ENCODE assay signal across 8 cellular contexts in the genomic region with DNA sequence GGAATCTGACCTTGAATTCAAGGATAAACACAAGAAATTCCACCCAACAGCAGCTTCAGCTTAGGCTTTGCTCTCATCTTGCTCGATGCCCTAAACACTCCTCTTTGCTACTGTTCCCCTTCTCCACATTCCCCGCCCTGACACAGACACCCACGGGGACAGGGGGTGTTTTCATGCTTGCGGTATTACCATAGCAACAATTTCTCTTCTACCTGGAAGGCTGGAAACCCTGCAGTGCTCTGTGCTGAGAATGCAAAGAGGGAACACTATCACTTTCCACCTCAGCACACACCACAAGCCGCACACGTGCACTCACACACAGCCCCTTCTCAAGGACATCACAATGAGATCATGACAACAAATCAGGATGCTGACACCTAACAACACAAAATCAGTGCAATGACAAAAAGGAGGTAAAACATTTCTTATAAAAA.
DNase-seq lines count a peak whose midpoint lies in the region; ATAC-seq, FAIRE-seq and TF ChIP-seq lines count a peak whose summit lies in the region.

No MANE protein-coding gene starts in this region.

- peak overlapping the region; percentile 53 for H3K4me2 ChIP-seq in Karpas-422 (ENCODE audit: low read depth, low read length, poor library complexity, severe bottlenecking)

- H2AFZ ChIP-seq in Karpas-422 (ENCODE audit: low read length) = no peak overlapping the region

- H3K27ac Mint-ChIP-seq in CD4-positive, alpha-beta memory T cell = peak overlapping the region; percentile 77 to 96 (median 89)
- H3K27ac Mint-ChIP-seq in activated T-helper 17 cell treated with anti-CD3 and anti-CD28 coated beads, Interleukin-2, amount 50 U/mL, for 72 hours = peak overlapping the region; percentile 90

- no peak for FAIRE-seq in D721Med (lab: Jason Lieb, UNC)

- 48 to 52% (median 49%) methylated on average over 6 of the region's 6 CpGs for WGBS in psoas muscle, 3 donors

- H3K27me3 ChIP-seq in CD4-positive, alpha-beta memory T cell (ENCODE audit: insufficient read depth, low read length) = no peaks in the 10 kb centered on the region
- no peaks in the 10 kb centered on the region for H3K27me3 ChIP-seq in Karpas-422 (ENCODE audit: low read length)
- no peaks in the 10 kb centered on the region for H3K27me3 ChIP-seq in psoas muscle (ENCODE audit: insufficient read depth in 3 of 3, low read length in 2 of 3)

- no peaks in the 10 kb centered on the region for H3K27me3 Mint-ChIP-seq in CD4-positive, alpha-beta memory T cell
- no peaks in the 10 kb centered on the region for H3K27me3 Mint-ChIP-seq in activated T-helper 17 cell treated with anti-CD3 and anti-CD28 coated beads, Interleukin-2, amount 50 U/mL, for 72 hours

- H3K79me2 ChIP-seq in Karpas-422 (ENCODE audit: low read length) = peaks cover 28% of the 10 kb centered on the region

- peak overlapping the region; percentile 64 for H3K27ac ChIP-seq in CD4-positive, alpha-beta memory T cell (ENCODE audit: low read depth, low read length)
- H3K27ac ChIP-seq in Karpas-422 (ENCODE audit: low read length) (peak overlapping the region; percentile 89), psoas muscle (no peak overlapping the region)

- H3K9me2 ChIP-seq in Karpas-422 (replicated peaks; ENCODE audit: insufficient read depth, low read length) = no peaks in the 10 kb centered on the region

- H4K20me1 ChIP-seq in Karpas-422 (ENCODE audit: insufficient read depth, low read depth, low read length) = no peaks in the 10 kb centered on the region

- CTCF ChIA-PET in CD4-positive, alpha-beta memory T cell (lab: Charles Lee; ENCODE audit: partially characterized antibody) = interaction anchor here (1.9 to 8.4 kb wide), 4 partner anchors 15 to 206 kb away, joined by 8 to 100 read pairs (median 40); no protein-coding TSS in a partner anchor

- DNase-seq in CD4-positive, alpha-beta memory T cell = peak; percentile 73 to 92 (median 84)
- DNase-seq in Karpas-422 (peak; percentile 91), left kidney (ENCODE audit: low read depth, low spot score) (peak; percentile 88), psoas muscle (no peak), D721Med (ENCODE audit: insufficient read length, low spot score) (no peak)
- peak; percentile 20 to 47 for DNase-seq in stimulated activated CD8-positive, alpha-beta memory T cell treated with anti-CD3 and anti-CD28 coated beads, Interleukin-7, amount 100 ng/mL, for 1 hour (ENCODE audit: low read depth in 2 of 2)

- ATAC-seq in GM21367 (IDR thresholded peaks at IDR 0.05; ENCODE audit: unreplicated experiment) (peak; percentile 63), psoas muscle (no peak)
- ATAC-seq in activated T-helper 17 cell treated with anti-CD3 and anti-CD28 coated beads, Interleukin-2, amount 50 U/mL, for 72 hours (replicated peaks) = peak; percentile 59

- H3K4me3 ChIP-seq in CD4-positive, alpha-beta memory T cell (ENCODE audit: low read length in 2 of 2) = no peak overlapping the region
- H3K4me3 ChIP-seq in Karpas-422 (ENCODE audit: low read length) (peak overlapping the region; percentile 28), psoas muscle (no peak overlapping the region)

- TF ChIP-seq CTCF in psoas muscle (IDR thresholded peaks at IDR 0.05) (no peak), D721Med (IDR thresholded peaks at IDR 0.05; ENCODE audit: insufficient read depth, missing control alignments) (no peak)

- H3K9me3 Mint-ChIP-seq in CD4-positive, alpha-beta memory T cell = no peaks in the 10 kb centered on the region
- H3K9me3 Mint-ChIP-seq in activated T-helper 17 cell treated with anti-CD3 and anti-CD28 coated beads, Interleukin-2, amount 50 U/mL, for 72 hours = no peaks in the 10 kb centered on the region

- H3K4me1 ChIP-seq in CD4-positive, alpha-beta memory T cell (ENCODE audit: insufficient read depth, low read length) = peaks cover 78% of the 10 kb centered on the region
- H3K4me1 ChIP-seq in Karpas-422 (ENCODE audit: low read length) = peaks cover 98% of the 10 kb centered on the region
- H3K4me1 ChIP-seq in psoas muscle = peaks cover 38% of the 10 kb centered on the region

- peak overlapping the region in 7 of 8 donors; percentile 38 to 85 (median 72) for H3K4me3 Mint-ChIP-seq in CD4-positive, alpha-beta memory T cell
- H3K4me3 Mint-ChIP-seq in activated T-helper 17 cell treated with anti-CD3 and anti-CD28 coated beads, Interleukin-2, amount 50 U/mL, for 72 hours = peak overlapping the region; percentile 61

- POLR2A ChIA-PET in CD4-positive, alpha-beta memory T cell (lab: Charles Lee; ENCODE audit: partially characterized antibody) = interaction anchor here (0.5 to 8.7 kb wide), 5 partner anchors 9 to 183 kb away, joined by 3 to 66 read pairs (median 4); no protein-coding TSS in a partner anchor

- peaks cover 65 to 77% (median 71%) of the 10 kb centered on the region in 4 donors for H3K4me1 Mint-ChIP-seq in CD4-positive, alpha-beta memory T cell
- H3K4me1 Mint-ChIP-seq in activated T-helper 17 cell treated with anti-CD3 and anti-CD28 coated beads, Interleukin-2, amount 50 U/mL, for 72 hours = peaks cover 58% of the 10 kb centered on the region

- peak overlapping the region; percentile 62 for H3K9ac ChIP-seq in Karpas-422 (ENCODE audit: low read length)

- no peaks in the 10 kb centered on the region for H3K9me3 ChIP-seq in CD4-positive, alpha-beta memory T cell (ENCODE audit: control insufficient read depth in 1 of 2, low read length in 2 of 2)
- H3K9me3 ChIP-seq in Karpas-422 (ENCODE audit: low read length) (no peaks in the 10 kb centered on the region), psoas muscle (no peaks in the 10 kb centered on the region)

- intact Hi-C loops in CD4-positive, alpha-beta memory T cell (cut with micrococcal nuclease) = loop anchor here (1.0 to 10.0 kb wide), 5 partner anchors 11 to 333 kb away; no protein-coding TSS in a partner anchor
- intact Hi-C loops in psoas muscle (cut with DNase I) = loop anchor here (5.0 kb wide), 2 partner anchors 33 to 203 kb away; no protein-coding TSS in a partner anchor

- H3K36me3 ChIP-seq in CD4-positive, alpha-beta memory T cell (ENCODE audit: insufficient read depth, low read length) = peaks cover 6% of the 10 kb centered on the region
- H3K36me3 ChIP-seq in Karpas-422 (ENCODE audit: insufficient read depth, low read length) (no peaks in the 10 kb centered on the region; the same call in 1 of the 2 replicates), psoas muscle (ENCODE audit: insufficient read depth in 1 of 2, low read depth in 1 of 2) (peaks cover 0 to 21% of the 10 kb centered on the region in 2 donors)

- peaks cover 16 to 40% of the 10 kb centered on the region in 2 donors for H3K36me3 Mint-ChIP-seq in CD4-positive, alpha-beta memory T cell
- peaks cover 85% of the 10 kb centered on the region for H3K36me3 Mint-ChIP-seq in activated T-helper 17 cell treated with anti-CD3 and anti-CD28 coated beads, Interleukin-2, amount 50 U/mL, for 72 hours (ENCODE audit: low read depth)

Comparison
In these comparisons a context has a peak if more than half of its experiments do, and no peak if none do; other contexts are left out.
1. DNase-seq: peak in CD4-positive, alpha-beta memory T cell (5 of 5), Karpas-422 (single experiment), left kidney (single experiment) and stimulated activated CD8-positive, alpha-beta memory T cell treated with anti-CD3 and anti-CD28 coated beads, Interleukin-7, amount 100 ng/mL, for 1 hour (2 of 2); none in psoas muscle (0 of 2) and D721Med (single experiment).
2. ATAC-seq: peak in GM21367 (single experiment) and activated T-helper 17 cell treated with anti-CD3 and anti-CD28 coated beads, Interleukin-2, amount 50 U/mL, for 72 hours (single experiment); none in psoas muscle (0 of 4).